Comparison of ENCODE assay signal across 18 cellular contexts in the genomic region with DNA sequence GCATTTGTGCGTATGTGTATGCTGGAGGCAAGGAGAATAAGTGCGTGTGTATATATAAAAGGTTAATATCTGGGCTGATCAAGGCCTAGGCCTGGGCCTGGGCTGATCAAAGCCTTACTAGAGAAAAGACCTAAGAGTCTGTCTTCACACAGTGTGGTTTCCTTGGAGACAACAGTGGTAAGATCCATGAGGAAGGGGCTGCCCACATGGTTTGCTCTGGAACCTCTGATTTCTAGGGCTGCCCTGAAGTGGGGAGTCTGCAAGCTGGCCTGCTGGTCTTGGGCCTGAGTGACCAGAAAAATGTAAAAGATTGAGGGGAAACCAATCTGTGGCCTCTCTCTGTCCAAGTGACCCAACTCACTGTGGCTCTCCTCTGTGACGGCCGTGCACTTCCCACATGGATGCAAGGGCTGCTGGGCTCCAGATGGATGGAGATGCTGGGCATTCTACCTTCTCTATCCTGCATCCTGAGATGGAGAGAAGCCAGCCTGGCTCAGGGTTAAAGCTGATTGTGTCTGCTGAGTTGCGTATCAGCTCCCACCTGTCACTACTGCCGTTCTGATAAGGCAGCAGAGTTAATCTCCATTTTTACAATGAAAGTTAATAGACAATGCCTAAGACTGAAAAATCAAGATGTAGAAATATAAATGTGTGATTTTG.
DNase-seq lines count a peak whose midpoint lies in the region; ATAC-seq lines count a peak whose summit lies in the region.
"Had no signal": no experiment of that assay in that cellular context is flagged by ENCODE, and none has a peak within 500 bp of the region (broad histone marks: within the 10 kb centered on the region; RNA-seq: fewer than 3 reads in every experiment).

No MANE protein-coding gene starts in this region.

- no peak overlapping the region for H2BK15ac ChIP-seq in neuronal stem cell (ENCODE audit: low read length)

- H3K4me2 ChIP-seq in neuronal stem cell (ENCODE audit: insufficient read depth, low read length, poor library complexity, severe bottlenecking), result no peak overlapping the region

- H3K4me1 ChIP-seq in neuronal stem cell (ENCODE audit: control insufficient read depth in 2 of 2, insufficient read depth in 1 of 2, low read depth in 1 of 2, low read length in 2 of 2), result peaks cover 4 to 20% of the 10 kb centered on the region in 2 donors
- H3K4me1 ChIP-seq: BE2C, Caco-2 had no signal

- peak; percentile 92 for DNase-seq in cerebellar cortex (ENCODE audit: low spot score)
- DNase-seq in ecto neural progenitor cell (ENCODE audit: low spot score), result peak; percentile 17
- DNase-seq in neuronal stem cell (ENCODE audit: low spot score), result no peak
- DNase-seq in activated CD4-positive, CD25-positive, alpha-beta regulatory T cell (lab: John Stamatoyannopoulos, UW), result no peak
- DNase-seq in stimulated activated naive CD8-positive, alpha-beta T cell treated with anti-CD3 and anti-CD28 coated beads, Interleukin-15, Interleukin-2, amounts not matched to agents 100 U/mL and 50 U/mL, for 24 hours, result no peak
- no peak for DNase-seq in SW480 (ENCODE audit: low spot score)
- no peak for DNase-seq in NCI-H524 (lab: John Stamatoyannopoulos, UW)
- DNase-seq: ACHN; BE2C; Caco-2; CD4-positive, alpha-beta T cell; GDM1; GOT3; H7; HFFc6; IMR-90 had no signal

- H3K23ac ChIP-seq in neuronal stem cell (ENCODE audit: low read depth, low read length, poor library complexity), result peak overlapping the region; percentile 68

- no peak overlapping the region for H4K91ac ChIP-seq in neuronal stem cell (ENCODE audit: low read depth, low read length, poor library complexity)

- no peak for ATAC-seq in stimulated activated naive CD8-positive, alpha-beta T cell treated with anti-CD3 and anti-CD28 coated beads, Interleukin-15, Interleukin-2, amounts not matched to agents 100 U/mL and 50 U/mL, for 24 hours
- ATAC-seq: HCT116 had no signal

- no peak overlapping the region for H3K4ac ChIP-seq in neuronal stem cell (ENCODE audit: low read length)

- H2AK5ac ChIP-seq in neuronal stem cell (ENCODE audit: low read depth, low read length), result no peak overlapping the region

- no peak overlapping the region for H2BK120ac ChIP-seq in neuronal stem cell (ENCODE audit: low read depth, low read length)

- no peak overlapping the region for H2BK5ac ChIP-seq in neuronal stem cell (ENCODE audit: low read length)

- H3K9ac ChIP-seq in neuronal stem cell (ENCODE audit: low read depth, low read length, poor library complexity), result no peak overlapping the region

- H2BK12ac ChIP-seq in neuronal stem cell (ENCODE audit: low read length), result no peak overlapping the region

- H2AFZ ChIP-seq in neuronal stem cell (ENCODE audit: low read length), result no peak overlapping the region

- no CpG with 5 or more reads among the region's 6 CpGs for WGBS in neuronal stem cell (ENCODE audit: extremely low coverage in 2 of 2, insufficient read length in 2 of 2, insufficient replicate concordance in 1 of 2), 2 donors

- H3K27me3 ChIP-seq in neuronal stem cell (ENCODE audit: control insufficient read depth in 3 of 3, insufficient read depth in 3 of 3, low read depth in 1 of 3, low read length in 3 of 3), result peaks cover 0 to 5% (median 0%) of the 10 kb centered on the region in 3 experiments
- H3K27me3 ChIP-seq: BE2C had no signal

- no peaks in the 10 kb centered on the region for H3K36me3 ChIP-seq in neuronal stem cell (replicated peaks in 1 of 2; ENCODE audit: control insufficient read depth in 2 of 2, insufficient read depth in 2 of 2, low read length in 2 of 2)
- H3K36me3 ChIP-seq: BE2C had no signal

- no peak overlapping the region for H3K4me3 ChIP-seq in neuronal stem cell (ENCODE audit: low read length in 2 of 2)

- no peak overlapping the region for H4K8ac ChIP-seq in neuronal stem cell (ENCODE audit: low read depth, low read length)

- peaks cover 0 to 4% of the 10 kb centered on the region in 2 donors for H3K9me3 ChIP-seq in neuronal stem cell (replicated peaks in 1 of 2; ENCODE audit: control insufficient read depth in 2 of 2, insufficient read depth in 1 of 2, low read depth in 1 of 2, low read length in 2 of 2)
- H3K9me3 ChIP-seq: BE2C had no signal

- peak overlapping the region; percentile 42 for H3K18ac ChIP-seq in neuronal stem cell (ENCODE audit: low read length)

- H3K27ac ChIP-seq in neuronal stem cell (replicated peaks; ENCODE audit: low read length), result no peak overlapping the region
- H3K27ac ChIP-seq: C4-2B had no signal

- H3K14ac ChIP-seq in neuronal stem cell (ENCODE audit: low read length), result no peak overlapping the region

- no peaks in the 10 kb centered on the region for H3K79me1 ChIP-seq in neuronal stem cell (ENCODE audit: low read depth, low read length)

Comparison
In these comparisons a context has a peak if more than half of its experiments do, and no peak if none do; other contexts are left out.
1. DNase-seq: peak in cerebellar cortex (single experiment) and ecto neural progenitor cell (single experiment); none in neuronal stem cell (single experiment), activated CD4-positive, CD25-positive, alpha-beta regulatory T cell (0 of 4), stimulated activated naive CD8-positive, alpha-beta T cell treated with anti-CD3 and anti-CD28 coated beads, Interleukin-15, Interleukin-2, amounts not matched to agents 100 U/mL and 50 U/mL, for 24 hours (single experiment), SW480 (single experiment) and NCI-H524 (0 of 2).